21 cellular contexts compared by ENCODE assay signal in the genomic region with DNA sequence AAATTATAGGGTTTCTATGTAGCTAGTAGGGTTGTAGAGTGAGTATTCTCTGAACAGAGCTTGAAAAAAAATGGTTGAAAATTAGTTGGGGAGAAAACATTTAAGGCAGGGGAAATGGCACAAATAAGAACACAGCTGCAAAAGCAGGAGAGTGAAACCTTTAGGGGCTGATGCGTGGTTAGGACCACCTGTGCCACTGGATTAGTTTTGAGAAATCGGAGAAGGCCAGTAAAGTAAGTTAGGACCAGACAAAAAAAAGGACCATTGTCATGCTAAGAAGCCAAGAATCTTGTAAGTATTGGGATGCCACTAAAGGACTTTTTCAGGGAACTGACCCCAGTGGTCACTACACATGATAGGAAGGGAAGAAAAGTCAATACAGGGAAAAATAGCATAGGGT.
"Had no signal": no experiment of that assay in that cellular context is flagged by ENCODE, and none has a peak within 500 bp of the region (broad histone marks: within the 10 kb centered on the region; RNA-seq: fewer than 3 reads in every experiment).

No MANE protein-coding gene starts in this region.

- DNase-seq: colonic mucosa; cortex of kidney; effector CD8-positive, alpha-beta T cell; effector memory CD8-positive, alpha-beta T cell; endodermal cell; erythroblast; esophagus squamous epithelium; foreskin melanocyte; gastrocnemius medialis; glutamatergic neuron; head of caudate nucleus; heart right ventricle; hippocampal formation; left cardiac atrium; left lung; left ventricle myocardium superior; lower lobe of right lung; mesendoderm; mucosa of descending colon; naive thymus-derived CD4-positive, alpha-beta T cell had no signal

- H3K4me1 ChIP-seq: colonic mucosa, gastrocnemius medialis, heart right ventricle, left lung, lower lobe of right lung had no signal

- H3K9me3 ChIP-seq: colonic mucosa, esophagus squamous epithelium had no signal

- H3K27me3 ChIP-seq: colonic mucosa, esophagus squamous epithelium, gastrocnemius medialis, heart right ventricle, left lung had no signal

- H3K36me3 ChIP-seq: colonic mucosa, esophagus squamous epithelium, gastrocnemius medialis, left lung, lower lobe of right lung had no signal

- H3K4me3 ChIP-seq: colonic mucosa, esophagus squamous epithelium, gastrocnemius medialis, heart right ventricle, left lung, lower lobe of right lung, mucosa of descending colon had no signal

- H3K27ac ChIP-seq: colonic mucosa, epithelial cell of prostate, esophagus squamous epithelium, gastrocnemius medialis, heart right ventricle, left lung, lower lobe of right lung had no signal
